ENCODE assay signal across 23 cellular contexts in genomic region chr5:31172881-31173280, GRCh38.
A peak's percentile ranks its signal among the peaks of the same experiment; 100 is the strongest.
DNase-seq lines count a peak whose midpoint lies in the region; ATAC-seq and TF ChIP-seq lines count a peak whose summit lies in the region.
"Had no signal": no experiment of that assay in that cellular context is flagged by ENCODE, and none has a peak within 500 bp of the region (broad histone marks: within the 10 kb centered on the region; RNA-seq: fewer than 3 reads in every experiment).

No MANE protein-coding gene starts in this region.

- no peak for ATAC-seq in HG03354 (IDR thresholded peaks at IDR 0.05; ENCODE audit: poor library complexity, severe bottlenecking, unreplicated experiment)
- ATAC-seq in GM21447 (IDR thresholded peaks at IDR 0.05; ENCODE audit: unreplicated experiment): no peak
- ATAC-seq: A549, GM12878, HCT116 had no signal

- H3K27ac Mint-ChIP-seq in nephron progenitor cell: peak overlapping the region; percentile 31
- H3K27ac Mint-ChIP-seq: CD4-positive, alpha-beta T cell; CD8-positive, alpha-beta memory T cell had no signal

- peaks cover under 1% of the 10 kb centered on the region for H3K36me3 Mint-ChIP-seq in nephron progenitor cell (ENCODE audit: low read depth)
- H3K36me3 Mint-ChIP-seq: CD14-positive monocyte; CD8-positive, alpha-beta memory T cell had no signal

- no peak overlapping the region for H3K4me3 Mint-ChIP-seq in nephron progenitor cell
- H3K4me3 Mint-ChIP-seq: CD14-positive monocyte; CD4-positive, alpha-beta T cell; CD8-positive, alpha-beta memory T cell had no signal

- peaks cover 28% of the 10 kb centered on the region for H3K4me1 Mint-ChIP-seq in nephron progenitor cell
- H3K4me1 Mint-ChIP-seq: CD14-positive monocyte; CD8-positive, alpha-beta memory T cell had no signal

- no peak for TF ChIP-seq CTCF in nephron progenitor cell (IDR thresholded peaks at IDR 0.05)

- H3K9me3 Mint-ChIP-seq in nephron progenitor cell: peaks cover 10% of the 10 kb centered on the region
- H3K9me3 Mint-ChIP-seq: CD4-positive, alpha-beta T cell; CD8-positive, alpha-beta memory T cell had no signal

- no peaks in the 10 kb centered on the region for H3K27me3 Mint-ChIP-seq in nephron progenitor cell (ENCODE audit: low read depth, poor library complexity)
- H3K27me3 Mint-ChIP-seq: CD8-positive, alpha-beta memory T cell had no signal

- DNase-seq in HK-2 (ENCODE audit: unreplicated experiment): peak; percentile 13
- peak; percentile 8 for DNase-seq in astrocyte of the hippocampus (ENCODE audit: low read depth, low spot score)
- DNase-seq in glomerular visceral epithelial cell (ENCODE audit: extremely low spot score): peak; percentile 17
- no peak for DNase-seq in nephron progenitor cell
- no peak for DNase-seq in central memory CD4-positive, alpha-beta T cell
- no peak for DNase-seq in NCI-H146 treated with DMSO at 0.1 percent for 48 hours (lab: John Stamatoyannopoulos, UW; ENCODE audit: unreplicated experiment)
- DNase-seq: 8988T; ACHN; AML-193; BE2C; CD4-positive, alpha-beta T cell; CD8-positive, alpha-beta memory T cell; DMS 273 treated with DMSO at 0.1 percent for 48 hours; DMS79; EL; GDM1; H7 had no signal

Comparison
In these comparisons a context has a peak if more than half of its experiments do, and no peak if none do; other contexts are left out.
1. DNase-seq: peak in HK-2 (single experiment), astrocyte of the hippocampus (single experiment) and glomerular visceral epithelial cell (single experiment); none in nephron progenitor cell (single experiment), central memory CD4-positive, alpha-beta T cell (single experiment) and NCI-H146 treated with DMSO at 0.1 percent for 48 hours (single experiment).